Comparison of ENCODE assay signal across 1 cellular context in the genomic region with DNA sequence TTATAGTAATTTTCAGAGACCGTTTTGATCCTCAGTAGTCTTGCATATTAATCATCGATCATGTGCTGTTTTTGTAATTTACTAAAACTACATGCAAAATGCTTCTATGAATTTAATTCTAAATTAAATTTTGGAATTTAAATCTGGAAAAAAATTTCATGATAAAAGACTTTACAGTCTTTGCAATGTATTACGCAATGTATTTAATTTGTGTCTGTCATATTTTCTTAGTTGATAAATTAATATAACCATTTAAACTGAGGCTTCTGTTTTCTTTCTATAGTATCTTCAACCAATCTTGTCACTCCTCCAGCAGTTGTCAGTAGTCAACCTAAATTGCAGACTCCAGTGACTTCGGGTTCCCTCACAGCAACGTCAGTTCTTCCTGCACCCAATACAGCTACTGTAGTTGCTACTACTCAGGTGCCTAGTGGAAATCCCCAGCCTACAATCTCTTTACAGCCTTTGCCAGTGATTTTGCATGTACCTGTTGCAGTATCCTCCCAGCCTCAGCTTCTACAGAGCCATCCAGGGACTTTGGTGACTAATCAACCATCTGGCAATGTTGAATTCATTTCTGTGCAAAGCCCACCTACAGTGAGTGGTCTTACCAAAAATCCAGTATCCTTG.
TF ChIP-seq lines count a peak whose summit lies in the region.

No MANE protein-coding gene starts in this region.

TF ChIP-seq in H1, 55 proteins besides CTCF, POLR2A, EP300 and RAD21:
- TF ChIP-seq CEBPB (IDR thresholded peaks at IDR 0.05; ENCODE audit: low read depth, low read length) (peak; percentile 82; the same call in 1 of the 2 replicates), CHD1 (IDR thresholded peaks at IDR 0.05; ENCODE audit: low read depth, low read length) (no peak)
